ENCODE assay signal across 2 cellular contexts in genomic region chr15:74798388-74799254, GRCh38.
TF ChIP-seq lines count a peak whose summit lies in the region.

No MANE protein-coding gene starts in this region.

TF ChIP-seq in GM12891, 5 proteins besides CTCF, POLR2A, EP300 and RAD21:
- peak; percentile 64; the same call in 1 of the 2 replicates for TF ChIP-seq POU2F2 (IDR thresholded peaks at IDR 0.05; ENCODE audit: low read depth, low read length)
- TF ChIP-seq SPI1 (IDR thresholded peaks at IDR 0.05; ENCODE audit: low read depth, low read length): no peak
- no peak for TF ChIP-seq PAX5 (IDR thresholded peaks at IDR 0.05; ENCODE audit: insufficient read depth, low read length, severe bottlenecking)

TF ChIP-seq in H1, 55 proteins besides CTCF, POLR2A, EP300 and RAD21:
- TF ChIP-seq TEAD4 (IDR thresholded peaks at IDR 0.05; ENCODE audit: low read depth, low read length) (no peak), RFX5 (IDR thresholded peaks at IDR 0.05; ENCODE audit: borderline replicate concordance, low read depth, low read length) (no peak), POLR2AphosphoS5 (IDR thresholded peaks at IDR 0.05; ENCODE audit: low read depth, low read length) (no peak), E2F6 (IDR thresholded peaks at IDR 0.05) (no peak)
TF ChIP-seq in H1: peak in this region for 0.
